Comparison of ENCODE assay signal across 15 cellular contexts in the genomic region with DNA sequence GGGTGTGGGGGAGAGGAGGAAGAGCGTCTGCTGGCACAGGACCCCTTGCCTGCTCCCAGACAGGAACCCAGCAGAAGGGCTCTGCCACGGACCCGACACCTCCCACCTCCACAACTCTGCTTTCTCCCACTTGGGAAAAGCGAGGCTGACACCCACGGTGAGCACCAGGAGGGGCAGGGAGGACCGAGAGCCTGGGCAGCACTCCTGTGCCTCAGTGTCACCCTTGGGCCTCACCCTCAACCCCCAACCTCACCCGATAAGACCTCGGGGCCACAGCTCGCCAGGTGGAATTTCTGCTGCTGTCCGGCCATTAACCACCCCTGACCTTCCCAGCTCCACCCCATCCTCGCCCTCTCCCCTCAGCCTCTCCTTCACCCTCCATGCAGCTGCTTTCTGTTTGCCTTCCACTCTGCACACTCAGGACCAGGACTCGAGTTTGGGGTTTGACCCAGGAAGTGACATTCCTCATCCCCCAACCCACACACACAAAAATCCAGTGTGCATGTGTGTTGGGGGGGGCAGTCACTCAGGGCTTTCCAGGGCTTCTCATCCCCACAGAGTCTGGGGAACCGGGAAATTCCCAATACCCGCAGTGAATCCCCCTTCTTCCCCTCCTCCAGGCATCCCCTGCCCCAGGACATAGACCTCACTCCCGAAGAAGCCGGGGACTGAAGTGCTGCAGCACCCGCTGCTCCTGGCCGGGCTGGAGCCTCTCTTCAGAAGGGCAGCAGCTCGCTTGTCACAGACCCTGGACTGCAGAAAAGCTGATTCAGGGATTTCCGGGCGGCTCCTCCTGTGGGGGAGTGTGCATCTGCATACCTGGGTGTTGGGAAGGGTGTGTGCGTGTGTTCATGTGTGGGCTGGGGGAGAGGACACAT.
DNase-seq lines count a peak whose midpoint lies in the region; ATAC-seq, FAIRE-seq and TF ChIP-seq lines count a peak whose summit lies in the region.
"Had no signal": no experiment of that assay in that cellular context is flagged by ENCODE, and none has a peak within 500 bp of the region (broad histone marks: within the 10 kb centered on the region; RNA-seq: fewer than 3 reads in every experiment).

No MANE protein-coding gene starts in this region.

- H3K4ac ChIP-seq in mesendoderm (ENCODE audit: low read depth, low read length), result no peak overlapping the region

- no peak overlapping the region for H4K5ac ChIP-seq in mesendoderm (ENCODE audit: low read length)

- TF ChIP-seq CTCF in natural killer cell (IDR thresholded peaks at IDR 0.05) (no peak), astrocyte (IDR thresholded peaks at IDR 0.05; ENCODE audit: insufficient read depth, low read depth, low read length) (no peak)

- H3K9ac ChIP-seq in astrocyte (ENCODE audit: low read length) (no peak overlapping the region), mesendoderm (ENCODE audit: low read length) (peak overlapping the region; percentile 56)

- H2BK120ac ChIP-seq in mesendoderm (ENCODE audit: low read depth, low read length), result no peak overlapping the region

- H3K4me3 Mint-ChIP-seq in natural killer cell (peak overlapping the region; percentile 49), astrocyte (ENCODE audit: unreplicated experiment) (peak overlapping the region; percentile 50)
- H3K4me3 Mint-ChIP-seq in natural killer cell treated with Interleukin-12 subunit alpha and Interleukin-12 subunit beta and Interleukin-15 and Interleukin-18, amount 100 ng/mL, for 72 hours, result no peak overlapping the region

- no peak overlapping the region for H3K27ac ChIP-seq in astrocyte (ENCODE audit: low read depth, low read length)
- no peak overlapping the region for H3K27ac ChIP-seq in mesendoderm (ENCODE audit: low read depth, low read length)
- H3K27ac ChIP-seq: foreskin keratinocyte had no signal

- H3K27me3 ChIP-seq in astrocyte (ENCODE audit: insufficient read depth, low read length), result peaks cover 80% of the 10 kb centered on the region
- no peaks in the 10 kb centered on the region for H3K27me3 ChIP-seq in mesendoderm (ENCODE audit: insufficient read depth, low read length, poor library complexity)

- H3K27me3 Mint-ChIP-seq in natural killer cell (ENCODE audit: low read depth in 2 of 2), result peaks cover 59 to 65% of the 10 kb centered on the region in 2 donors
- peaks cover 41 to 44% of the 10 kb centered on the region in 2 donors for H3K27me3 Mint-ChIP-seq in natural killer cell treated with Interleukin-12 subunit alpha and Interleukin-12 subunit beta and Interleukin-15 and Interleukin-18, amount 100 ng/mL, for 72 hours
- peaks cover 79% of the 10 kb centered on the region for H3K27me3 Mint-ChIP-seq in astrocyte (ENCODE audit: low read depth, unreplicated experiment)

- peak overlapping the region; percentile 22 for H2BK5ac ChIP-seq in mesendoderm (ENCODE audit: low read length)

- peak overlapping the region; percentile 85 for H3K56ac ChIP-seq in mesendoderm (ENCODE audit: low read length)

- peaks cover 10% of the 10 kb centered on the region for H3K4me1 ChIP-seq in astrocyte (ENCODE audit: insufficient read depth, low read length)
- no peaks in the 10 kb centered on the region for H3K4me1 ChIP-seq in mesendoderm (ENCODE audit: control insufficient read depth, low read depth, low read length)
- H3K4me1 ChIP-seq: foreskin keratinocyte had no signal

- H3K4me2 ChIP-seq in astrocyte (ENCODE audit: low read length) (peak overlapping the region; percentile 65), mesendoderm (ENCODE audit: low read length) (peak overlapping the region; percentile 91)

- DNase-seq in natural killer cell (no peak), astrocyte (ENCODE audit: low read depth) (no peak), mesendoderm (no peak), SHP77 (lab: John Stamatoyannopoulos, UW) (no peak), HuH-7 (ENCODE audit: low spot score) (no peak)
- no peak for DNase-seq in natural killer cell treated with Interleukin-12 subunit alpha and Interleukin-12 subunit beta and Interleukin-15 and Interleukin-18, amount 100 ng/mL, for 72 hours (ENCODE audit: low spot score)
- no peak for DNase-seq in stimulated activated CD4-positive, alpha-beta T cell treated with anti-CD3 and anti-CD28 coated beads, Interleukin-4, amount 100 ng/mL, for 1 hour
- DNase-seq: EL; foreskin keratinocyte; MM.1S; NCI-H2227 treated with DMSO at 0.1 percent for 48 hours; occipital lobe; stimulated activated CD8-positive, alpha-beta memory T cell treated with anti-CD3 and anti-CD28 coated beads, Interleukin-4, amount 100 ng/mL, for 48 hours; T1000 had no signal

- H3K4me1 Mint-ChIP-seq in natural killer cell, result peaks cover 11 to 51% of the 10 kb centered on the region in 2 donors
- H3K4me1 Mint-ChIP-seq in natural killer cell treated with Interleukin-12 subunit alpha and Interleukin-12 subunit beta and Interleukin-15 and Interleukin-18, amount 100 ng/mL, for 72 hours (ENCODE audit: low read depth in 2 of 2), result peaks cover 6 to 10% of the 10 kb centered on the region in 2 donors
- H3K4me1 Mint-ChIP-seq in astrocyte (ENCODE audit: low read depth, unreplicated experiment), result peaks cover 8% of the 10 kb centered on the region

- WGBS in mesendoderm (ENCODE audit: extremely low coverage, insufficient coverage, low lambda C conversion rate), result no CpG with 5 or more reads among the region's 22 CpGs

- ATAC-seq in natural killer cell, result no peak
- ATAC-seq in natural killer cell treated with Interleukin-12 subunit alpha and Interleukin-12 subunit beta and Interleukin-15 and Interleukin-18, amount 100 ng/mL, for 72 hours, result no peak
- ATAC-seq in GM21529 (IDR thresholded peaks at IDR 0.05; ENCODE audit: unreplicated experiment), result no peak

- H3K79me1 ChIP-seq in mesendoderm (ENCODE audit: low read length), result no peaks in the 10 kb centered on the region

- no peak overlapping the region for H2AK5ac ChIP-seq in mesendoderm (ENCODE audit: low read length)

- FAIRE-seq in astrocyte (lab: Jason Lieb, UNC), result no peak

- no peak overlapping the region for H2AFZ ChIP-seq in astrocyte (ENCODE audit: low read depth, low read length)

- no peak overlapping the region for H4K8ac ChIP-seq in mesendoderm (ENCODE audit: low read depth, low read length)

- H3K36me3 ChIP-seq in astrocyte (ENCODE audit: insufficient read depth, low read length) (no peaks in the 10 kb centered on the region), mesendoderm (ENCODE audit: control insufficient read depth, insufficient read depth, low read length) (no peaks in the 10 kb centered on the region)

- no peaks in the 10 kb centered on the region for H3K9me3 ChIP-seq in astrocyte (ENCODE audit: insufficient read depth, low read depth, low read length)

- no peak overlapping the region for H3K18ac ChIP-seq in mesendoderm (ENCODE audit: low read length)

- H2BK15ac ChIP-seq in mesendoderm (replicated peaks; ENCODE audit: low read depth), result no peak overlapping the region

- no peak overlapping the region for H3K4me3 ChIP-seq in astrocyte (ENCODE audit: insufficient read depth, low read depth, low read length)
- peak overlapping the region; percentile 53 for H3K4me3 ChIP-seq in mesendoderm (ENCODE audit: low read length)

- H3K79me2 ChIP-seq in astrocyte (ENCODE audit: insufficient read depth, low read length) (no peaks in the 10 kb centered on the region), mesendoderm (ENCODE audit: control insufficient read depth, insufficient read depth, low read length) (no peaks in the 10 kb centered on the region)

- H3K9me3 Mint-ChIP-seq in natural killer cell (no peaks in the 10 kb centered on the region), astrocyte (ENCODE audit: unreplicated experiment) (no peaks in the 10 kb centered on the region)
- no peaks in the 10 kb centered on the region for H3K9me3 Mint-ChIP-seq in natural killer cell treated with Interleukin-12 subunit alpha and Interleukin-12 subunit beta and Interleukin-15 and Interleukin-18, amount 100 ng/mL, for 72 hours

- H3K27ac Mint-ChIP-seq in natural killer cell (no peak overlapping the region), astrocyte (ENCODE audit: unreplicated experiment) (no peak overlapping the region)
- no peak overlapping the region for H3K27ac Mint-ChIP-seq in natural killer cell treated with Interleukin-12 subunit alpha and Interleukin-12 subunit beta and Interleukin-15 and Interleukin-18, amount 100 ng/mL, for 72 hours

- H3K36me3 Mint-ChIP-seq in natural killer cell (no peaks in the 10 kb centered on the region), astrocyte (ENCODE audit: low read depth, unreplicated experiment) (peaks cover 4% of the 10 kb centered on the region)
- no peaks in the 10 kb centered on the region for H3K36me3 Mint-ChIP-seq in natural killer cell treated with Interleukin-12 subunit alpha and Interleukin-12 subunit beta and Interleukin-15 and Interleukin-18, amount 100 ng/mL, for 72 hours

- peaks cover 8% of the 10 kb centered on the region for H4K20me1 ChIP-seq in astrocyte (ENCODE audit: insufficient read depth, low read length)

- intact Hi-C loops in natural killer cell (cut with micrococcal nuclease), result no loop called here

- H3K23ac ChIP-seq in mesendoderm (ENCODE audit: low read length), result peak overlapping the region; percentile 59
